17 cellular contexts compared by ENCODE assay signal in genomic region chr22:49244466-49245420, GRCh38.
"Had no signal": no experiment of that assay in that cellular context is flagged by ENCODE, and none has a peak within 500 bp of the region (broad histone marks: within the 10 kb centered on the region; RNA-seq: fewer than 3 reads in every experiment).

No MANE protein-coding gene starts in this region.

- H3K4me3 Mint-ChIP-seq: activated T-cell treated with anti-CD3 and anti-CD28 coated beads, Interleukin-2, amount 50 U/mL, for 4 hours; effector memory CD8-positive, alpha-beta T cell; naive thymus-derived CD8-positive, alpha-beta T cell; T-cell had no signal

- H3K4me1 ChIP-seq: gastroesophageal sphincter, vagina had no signal

- H3K36me3 Mint-ChIP-seq: naive thymus-derived CD8-positive, alpha-beta T cell; T-cell had no signal

- DNase-seq: activated CD4-positive, alpha-beta T cell treated with anti-CD3 and anti-CD28 coated beads for 48 hours; activated naive CD4-positive, alpha-beta T cell treated with Interleukin-2 at 50 U/mL for 16 hours; activated T-cell treated with anti-CD3 and anti-CD28 coated beads, Interleukin-2, amount 50 U/mL, for 4 hours; central memory CD4-positive, alpha-beta T cell; effector memory CD8-positive, alpha-beta T cell; naive thymus-derived CD8-positive, alpha-beta T cell; occipital lobe; stimulated activated CD4-positive, alpha-beta T cell treated with anti-CD3 and anti-CD28 coated beads, Interleukin-12 subunit alpha, Interleukin-12 subunit beta, amount 100 ng/mL, for 4 hours; stimulated activated CD8-positive, alpha-beta memory T cell treated with anti-CD3 and anti-CD28 coated beads, Interleukin-4, amount 100 ng/mL, for 48 hours; stimulated activated naive CD8-positive, alpha-beta T cell treated with anti-CD3 and anti-CD28 coated beads, Interleukin-15, Interleukin-2, amounts not matched to agents 100 U/mL and 50 U/mL, for 24 hours had no signal

- ATAC-seq: activated T-cell treated with anti-CD3 and anti-CD28 coated beads, Interleukin-2, amount 50 U/mL, for 4 hours; effector memory CD8-positive, alpha-beta T cell; gastroesophageal sphincter; naive thymus-derived CD8-positive, alpha-beta T cell; stimulated activated naive CD8-positive, alpha-beta T cell treated with anti-CD3 and anti-CD28 coated beads, Interleukin-15, Interleukin-2, amounts not matched to agents 100 U/mL and 50 U/mL, for 24 hours; T-cell had no signal

- H3K36me3 ChIP-seq: gastroesophageal sphincter, thoracic aorta, vagina, WERI-Rb-1 had no signal

- H3K4me1 Mint-ChIP-seq: naive thymus-derived CD8-positive, alpha-beta T cell; T-cell had no signal

- H3K27me3 ChIP-seq: vagina had no signal

- H3K9me3 ChIP-seq: thoracic aorta, vagina had no signal

- H3K27ac Mint-ChIP-seq: effector memory CD8-positive, alpha-beta T cell; naive thymus-derived CD8-positive, alpha-beta T cell; T-cell had no signal

- H3K4me3 ChIP-seq: gastroesophageal sphincter, SK-N-MC, thoracic aorta, vagina had no signal

- H3K9me3 Mint-ChIP-seq: activated T-cell treated with anti-CD3 and anti-CD28 coated beads, Interleukin-2, amount 50 U/mL, for 4 hours; effector memory CD8-positive, alpha-beta T cell; naive thymus-derived CD8-positive, alpha-beta T cell; T-cell had no signal

- H3K27ac ChIP-seq: epithelial cell of prostate, gastroesophageal sphincter, SK-N-MC, thoracic aorta, vagina, WERI-Rb-1 had no signal
